In the genomic region with DNA sequence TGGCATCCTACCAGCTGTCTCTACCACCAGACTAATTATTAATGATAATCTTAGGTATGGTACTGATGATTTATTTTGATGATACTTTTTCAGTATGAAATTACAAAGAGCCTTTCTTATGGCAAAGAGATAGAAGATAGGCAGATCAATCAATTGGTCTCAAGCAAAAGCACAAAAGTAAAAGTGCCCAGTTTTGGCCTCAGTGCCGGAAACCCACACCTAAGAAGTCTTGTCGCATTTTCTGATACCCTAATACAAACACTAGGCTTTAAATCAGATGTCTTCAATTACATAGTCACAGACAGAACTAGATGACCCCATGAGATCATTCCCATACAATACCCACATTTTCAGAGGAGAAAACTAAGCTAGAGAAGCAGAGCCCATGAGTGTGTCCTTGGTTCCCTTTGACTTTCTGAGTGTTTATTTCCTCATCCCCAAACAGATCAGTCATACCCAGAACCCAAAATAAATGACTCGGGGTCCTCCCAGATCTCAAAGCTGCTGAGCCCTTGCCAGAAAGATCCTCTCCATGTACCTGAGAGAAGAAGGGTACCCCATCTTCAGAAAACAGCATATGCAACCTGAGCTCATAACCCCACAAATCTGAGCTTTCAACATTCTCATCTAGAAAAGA, we compare ENCODE assay signal across 10 cellular contexts. TPM values are rescaled to one million over a fixed set of nuclear protein-coding genes. Genes with fewer than 3 reads are reported as not detected.
A peak's percentile ranks its signal among the peaks of the same experiment; 100 is the strongest.
DNase-seq lines count a peak whose midpoint lies in the region; ATAC-seq and TF ChIP-seq lines count a peak whose summit lies in the region.
"Had no signal": no experiment of that assay in that cellular context is flagged by ENCODE, and none has a peak within 500 bp of the region (broad histone marks: within the 10 kb centered on the region; RNA-seq: fewer than 3 reads in every experiment).

No MANE protein-coding gene starts in this region.

- peak overlapping the region; percentile 92 for H3K4me3 ChIP-seq in CD4-positive, CD25-positive, alpha-beta regulatory T cell (ENCODE audit: low read depth, low read length)
- peak overlapping the region; percentile 28 for H3K4me3 ChIP-seq in GM12875 (ENCODE audit: low read depth, low read length)
- H3K4me3 ChIP-seq in neural progenitor cell, result no peak overlapping the region
- H3K4me3 ChIP-seq in breast epithelium, result peak overlapping the region in 1 of 3 donors; percentile 7

- H3K9ac ChIP-seq in neural progenitor cell, result no peak overlapping the region

- peaks cover 74% of the 10 kb centered on the region for H3K36me3 Mint-ChIP-seq in CD4-positive, CD25-positive, alpha-beta regulatory T cell
- H3K36me3 Mint-ChIP-seq in neural progenitor cell, result peaks cover 18% of the 10 kb centered on the region

- peak in 1 of 3 donors; percentile 57 for DNase-seq in CD4-positive, CD25-positive, alpha-beta regulatory T cell
- DNase-seq in neural progenitor cell (ENCODE audit: low spot score), result no peak
- no peak for DNase-seq in stimulated activated CD4-positive, alpha-beta T cell treated with anti-CD3 and anti-CD28 coated beads, Interleukin-1b, Interleukin-23, amount 100 ng/mL, for 48 hours
- no peak for DNase-seq in breast epithelium (ENCODE audit: low spot score in 2 of 2)
- DNase-seq: NCI-H1417; stimulated activated naive CD4-positive, alpha-beta T cell treated with Interleukin-2 at 50 U/mL for 16 hours had no signal

- H4K20me1 ChIP-seq in neural progenitor cell (ENCODE audit: low read depth), result no peaks in the 10 kb centered on the region

- H3K27ac ChIP-seq in CD4-positive, CD25-positive, alpha-beta regulatory T cell (ENCODE audit: insufficient read depth, low read length, poor library complexity, severe bottlenecking), result peak overlapping the region; percentile 79
- H3K27ac ChIP-seq in angular gyrus (ENCODE audit: low read depth, low read length) (peak overlapping the region; percentile 24), neural progenitor cell (no peak overlapping the region), breast epithelium (no peak overlapping the region)

- H3K27ac Mint-ChIP-seq in CD4-positive, CD25-positive, alpha-beta regulatory T cell, result peak overlapping the region; percentile 83 to 99 (median 93)
- H3K27ac Mint-ChIP-seq in neural progenitor cell, result peak overlapping the region; percentile 76

- H3K9me3 Mint-ChIP-seq in CD4-positive, CD25-positive, alpha-beta regulatory T cell, result peaks cover 0 to 2% (median 0%) of the 10 kb centered on the region in 7 donors
- peaks cover 3% of the 10 kb centered on the region for H3K9me3 Mint-ChIP-seq in neural progenitor cell

- peaks cover 34% of the 10 kb centered on the region for H3K36me3 ChIP-seq in CD4-positive, CD25-positive, alpha-beta regulatory T cell (ENCODE audit: control insufficient read depth, insufficient read depth, low read length)
- H3K36me3 ChIP-seq in neural progenitor cell (no peaks in the 10 kb centered on the region), breast epithelium (no peaks in the 10 kb centered on the region)

- no peak for TF ChIP-seq POLR2A in breast epithelium (IDR thresholded peaks at IDR 0.05)

- H3F3A ChIP-seq in neural progenitor cell (ENCODE audit: low read depth), result peaks cover 6% of the 10 kb centered on the region

- H3K9me3 ChIP-seq in CD4-positive, CD25-positive, alpha-beta regulatory T cell (ENCODE audit: control insufficient read depth in 2 of 2, low read length in 2 of 2), result no peaks in the 10 kb centered on the region
- H3K9me3 ChIP-seq in neural progenitor cell (ENCODE audit: low read depth), result no peaks in the 10 kb centered on the region
- no peaks in the 10 kb centered on the region for H3K9me3 ChIP-seq in breast epithelium

- no peaks in the 10 kb centered on the region for H3K27me3 ChIP-seq in CD4-positive, CD25-positive, alpha-beta regulatory T cell (ENCODE audit: control insufficient read depth, insufficient read depth, low read length)
- peaks cover 24% of the 10 kb centered on the region for H3K27me3 ChIP-seq in neural progenitor cell
- no peaks in the 10 kb centered on the region for H3K27me3 ChIP-seq in breast epithelium

- H2AFZ ChIP-seq in neural progenitor cell (replicated peaks), result no peak overlapping the region

- intact Hi-C loops in breast epithelium (cut with DNase I; ENCODE audit: low total_unique reads), result no loop called here

- H3K4me1 ChIP-seq in CD4-positive, CD25-positive, alpha-beta regulatory T cell (ENCODE audit: control insufficient read depth, insufficient read depth, low read length, poor library complexity, severe bottlenecking), result peaks cover 89% of the 10 kb centered on the region
- H3K4me1 ChIP-seq in neural progenitor cell, result peaks cover 21% of the 10 kb centered on the region
- H3K4me1 ChIP-seq in breast epithelium, result peaks cover 5 to 11% of the 10 kb centered on the region in 2 donors

- no peak for TF ChIP-seq CTCF in GM12875 (IDR thresholded peaks at IDR 0.05; ENCODE audit: borderline replicate concordance, insufficient read depth, low read depth, low read length)
- TF ChIP-seq CTCF in neural progenitor cell (IDR thresholded peaks at IDR 0.05), result no peak
- TF ChIP-seq CTCF in breast epithelium (IDR thresholded peaks at IDR 0.05), result no peak

- peak overlapping the region; percentile 91 to 100 (median 98) for H3K4me3 Mint-ChIP-seq in CD4-positive, CD25-positive, alpha-beta regulatory T cell
- no peak overlapping the region for H3K4me3 Mint-ChIP-seq in neural progenitor cell

- no peak for ATAC-seq in CD4-positive, CD25-positive, alpha-beta regulatory T cell (ENCODE audit: low read depth in 2 of 2)
- ATAC-seq in HG03108 (IDR thresholded peaks at IDR 0.05; ENCODE audit: unreplicated experiment) (no peak), HG02870 (IDR thresholded peaks at IDR 0.05; ENCODE audit: unreplicated experiment) (no peak)

- H3K79me2 ChIP-seq in neural progenitor cell (ENCODE audit: low read depth), result no peaks in the 10 kb centered on the region

- H3K4me1 Mint-ChIP-seq in CD4-positive, CD25-positive, alpha-beta regulatory T cell, result peaks cover 42 to 94% (median 63%) of the 10 kb centered on the region in 4 donors
- H3K4me1 Mint-ChIP-seq in neural progenitor cell, result peaks cover 61% of the 10 kb centered on the region

- no peak overlapping the region for H3K4me2 ChIP-seq in neural progenitor cell

- H3K27me3 Mint-ChIP-seq in CD4-positive, CD25-positive, alpha-beta regulatory T cell, result no peaks in the 10 kb centered on the region
- H3K27me3 Mint-ChIP-seq in neural progenitor cell (ENCODE audit: insufficient read depth, low read depth), result no peaks in the 10 kb centered on the region

RNA-seq across cellular contexts. Expression of gene ITPKB, which starts 7.7 kb away (rescaled TPM):
- total RNA-seq in CD4-positive, CD25-positive, alpha-beta regulatory T cell, result 216 TPM
- 10 to 100 TPM; 38.5 to 60.2 (median 44.8) TPM for polyA plus RNA-seq in CD4-positive, CD25-positive, alpha-beta regulatory T cell
- 1.6 and 4.5 TPM in 2 replicates for total RNA-seq in neural progenitor cell (ENCODE audit: low replicate concordance)
- total RNA-seq in breast epithelium, result 10 to 100 TPM; 24.0 to 37.6 (median 25.6) TPM

Comparison
In these comparisons a context has a peak if more than half of its experiments do, and no peak if none do; other contexts are left out.
1. H3K27ac ChIP-seq: peak in CD4-positive, CD25-positive, alpha-beta regulatory T cell (single experiment) and angular gyrus (single experiment); none in neural progenitor cell (single experiment) and breast epithelium (0 of 2).